Comparison of ENCODE assay signal across 31 cellular contexts in genomic region chrX:25059273-25059672, GRCh38. TPM values are rescaled to one million over a fixed set of nuclear protein-coding genes. Genes with fewer than 3 reads are reported as not detected.
"Had no signal": no experiment of that assay in that cellular context is flagged by ENCODE, and none has a peak within 500 bp of the region (broad histone marks: within the 10 kb centered on the region; RNA-seq: fewer than 3 reads in every experiment).

No MANE protein-coding gene starts in this region.

- ATAC-seq: stimulated activated effector memory CD8-positive, alpha-beta T cell treated with anti-CD3 and anti-CD28 coated beads, Interleukin-12 subunit alpha, Interleukin-12 subunit beta, amount 100 ng/mL, for 72 hours; stimulated activated memory B cell treated with anti-CD40 and anti-IgM and Interleukin-4, amounts not matched to agents 10 μg/mL and 1 μg/mL and 100 μg/mL, for 72 hours; stimulated activated naive B cell treated with anti-CD40 and anti-IgM and Interleukin-4, amounts not matched to agents 10 μg/mL and 1 μg/mL and 100 μg/mL, for 72 hours; stimulated activated naive CD8-positive, alpha-beta T cell treated with anti-CD3 and anti-CD28 coated beads, Interleukin-15, amount 100 ng/mL, for 72 hours; stimulated activated naive CD8-positive, alpha-beta T cell treated with anti-CD3 and anti-CD28 coated beads, Interleukin-15, Interleukin-2, amounts not matched to agents 100 U/mL and 50 U/mL, for 24 hours; upper lobe of right lung had no signal

- H3K27ac ChIP-seq: stomach, suprapubic skin, testis, thoracic aorta, thyroid gland, tibial artery, tibial nerve, transverse colon, upper lobe of left lung, upper lobe of right lung, uterus, vagina had no signal

- H3K36me3 ChIP-seq: stomach, suprapubic skin, thoracic aorta, thyroid gland, tibial artery, tibial nerve, transverse colon, upper lobe of left lung, upper lobe of right lung, uterus, vagina had no signal

- H3K4me3 ChIP-seq: stomach, suprapubic skin, testis, thoracic aorta, thyroid gland, tibial artery, tibial nerve, transverse colon, upper lobe of left lung, upper lobe of right lung, uterus, vagina had no signal

- H3K27me3 Mint-ChIP-seq: stimulated activated memory B cell treated with anti-CD40 and anti-IgM and Interleukin-4, amounts not matched to agents 10 μg/mL and 1 μg/mL and 100 μg/mL, for 72 hours; stimulated activated naive CD8-positive, alpha-beta T cell treated with anti-CD3 and anti-CD28 coated beads, Interleukin-15, amount 100 ng/mL, for 72 hours; stimulated activated naive CD8-positive, alpha-beta T cell treated with anti-CD3 and anti-CD28 coated beads, Interleukin-15, Interleukin-2, amounts not matched to agents 100 ng/mL and 50 ng/mL, for 24 hours; type B pancreatic cell had no signal

- H3K4me1 ChIP-seq: stomach, suprapubic skin, testis, thyroid gland, tibial artery, tibial nerve, transverse colon, upper lobe of left lung, upper lobe of right lung, uterus, vagina had no signal

- H3K9me3 Mint-ChIP-seq: stimulated activated effector memory CD8-positive, alpha-beta T cell treated with anti-CD3 and anti-CD28 coated beads, Interleukin-12 subunit alpha, Interleukin-12 subunit beta, amount 100 ng/mL, for 72 hours; stimulated activated memory B cell treated with anti-CD40 and anti-IgM and Interleukin-4, amounts not matched to agents 10 μg/mL and 1 μg/mL and 100 μg/mL, for 72 hours; stimulated activated naive CD8-positive, alpha-beta T cell treated with anti-CD3 and anti-CD28 coated beads, Interleukin-15, amount 100 ng/mL, for 72 hours; stimulated activated naive CD8-positive, alpha-beta T cell treated with anti-CD3 and anti-CD28 coated beads, Interleukin-15, Interleukin-2, amounts not matched to agents 100 ng/mL and 50 ng/mL, for 24 hours; type B pancreatic cell had no signal

- H3K4me3 Mint-ChIP-seq: stimulated activated effector memory CD8-positive, alpha-beta T cell treated with anti-CD3 and anti-CD28 coated beads, Interleukin-12 subunit alpha, Interleukin-12 subunit beta, amount 100 ng/mL, for 72 hours; stimulated activated memory B cell treated with anti-CD40 and anti-IgM and Interleukin-4, amounts not matched to agents 10 μg/mL and 1 μg/mL and 100 μg/mL, for 72 hours; stimulated activated naive B cell treated with anti-CD40 and anti-IgM and Interleukin-4, amounts not matched to agents 10 μg/mL and 1 μg/mL and 100 μg/mL, for 72 hours; stimulated activated naive CD8-positive, alpha-beta T cell treated with anti-CD3 and anti-CD28 coated beads, Interleukin-15, amount 100 ng/mL, for 72 hours; stimulated activated naive CD8-positive, alpha-beta T cell treated with anti-CD3 and anti-CD28 coated beads, Interleukin-15, Interleukin-2, amounts not matched to agents 100 ng/mL and 50 ng/mL, for 24 hours; type B pancreatic cell had no signal

- H3K9me3 ChIP-seq: suprapubic skin, testis, thoracic aorta, thyroid gland, transverse colon, upper lobe of left lung, upper lobe of right lung, uterus, vagina had no signal

- DNase-seq: stimulated activated CD4-positive, alpha-beta T cell treated with anti-CD3 and anti-CD28 coated beads, Interleukin-2, amount 100 ng/mL, for 48 hours; stimulated activated CD4-positive, alpha-beta T cell treated with anti-CD3 and anti-CD28 coated beads, Interleukin-4, amount 100 ng/mL, for 1 hour; stimulated activated CD4-positive, alpha-beta T cell treated with anti-CD3 and anti-CD28 coated beads, Interleukin-4, amount 100 ng/mL, for 24 hours; stimulated activated CD4-positive, alpha-beta T cell treated with anti-CD3 and anti-CD28 coated beads, Interleukin-4, amount 100 ng/mL, for 4 hours; stimulated activated CD8-positive, alpha-beta memory T cell treated with anti-CD3 and anti-CD28 coated beads, Interleukin-4, amount 100 ng/mL, for 48 hours; stimulated activated naive B cell treated with anti-CD40 and anti-IgM and Interleukin-4, amounts not matched to agents 10 μg/mL and 1 μg/mL and 100 μg/mL, for 72 hours; stimulated activated naive CD4-positive, alpha-beta T cell; stimulated activated naive CD4-positive, alpha-beta T cell treated with Interleukin-2 at 50 U/mL for 16 hours; stimulated activated naive CD8-positive, alpha-beta T cell treated with anti-CD3 and anti-CD28 coated beads, Interleukin-15, amount 100 ng/mL, for 72 hours; stimulated activated naive CD8-positive, alpha-beta T cell treated with anti-CD3 and anti-CD28 coated beads, Interleukin-15, Interleukin-2, amounts not matched to agents 100 U/mL and 50 U/mL, for 24 hours; stomach; substantia nigra; testis; thyroid gland; tibial artery; transverse colon; trophoblast cell; upper lobe of left lung; upper lobe of right lung; uterus had no signal

- H3K4me1 Mint-ChIP-seq: stimulated activated effector memory CD8-positive, alpha-beta T cell treated with anti-CD3 and anti-CD28 coated beads, Interleukin-12 subunit alpha, Interleukin-12 subunit beta, amount 100 ng/mL, for 72 hours; stimulated activated memory B cell treated with anti-CD40 and anti-IgM and Interleukin-4, amounts not matched to agents 10 μg/mL and 1 μg/mL and 100 μg/mL, for 72 hours; stimulated activated naive B cell treated with anti-CD40 and anti-IgM and Interleukin-4, amounts not matched to agents 10 μg/mL and 1 μg/mL and 100 μg/mL, for 72 hours; stimulated activated naive CD8-positive, alpha-beta T cell treated with anti-CD3 and anti-CD28 coated beads, Interleukin-15, amount 100 ng/mL, for 72 hours had no signal

- H3K36me3 Mint-ChIP-seq: stimulated activated effector memory CD8-positive, alpha-beta T cell treated with anti-CD3 and anti-CD28 coated beads, Interleukin-12 subunit alpha, Interleukin-12 subunit beta, amount 100 ng/mL, for 72 hours; stimulated activated memory B cell treated with anti-CD40 and anti-IgM and Interleukin-4, amounts not matched to agents 10 μg/mL and 1 μg/mL and 100 μg/mL, for 72 hours; stimulated activated naive B cell treated with anti-CD40 and anti-IgM and Interleukin-4, amounts not matched to agents 10 μg/mL and 1 μg/mL and 100 μg/mL, for 72 hours; type B pancreatic cell had no signal

- H3K27ac Mint-ChIP-seq: stimulated activated effector memory CD8-positive, alpha-beta T cell treated with anti-CD3 and anti-CD28 coated beads, Interleukin-12 subunit alpha, Interleukin-12 subunit beta, amount 100 ng/mL, for 72 hours; stimulated activated memory B cell treated with anti-CD40 and anti-IgM and Interleukin-4, amounts not matched to agents 10 μg/mL and 1 μg/mL and 100 μg/mL, for 72 hours; stimulated activated naive B cell treated with anti-CD40 and anti-IgM and Interleukin-4, amounts not matched to agents 10 μg/mL and 1 μg/mL and 100 μg/mL, for 72 hours; stimulated activated naive CD8-positive, alpha-beta T cell treated with anti-CD3 and anti-CD28 coated beads, Interleukin-15, amount 100 ng/mL, for 72 hours; stimulated activated naive CD8-positive, alpha-beta T cell treated with anti-CD3 and anti-CD28 coated beads, Interleukin-15, Interleukin-2, amounts not matched to agents 100 ng/mL and 50 ng/mL, for 24 hours; type B pancreatic cell had no signal

- H3K27me3 ChIP-seq: suprapubic skin, testis, thyroid gland, tibial artery, tibial nerve, transverse colon, upper lobe of left lung, upper lobe of right lung, uterus, vagina had no signal

RNA-seq across cellular contexts. Expression of gene ARX, which starts 43.5 kb away (rescaled TPM):
- total RNA-seq: subcutaneous adipose tissue, thoracic aorta, tibial nerve, transverse colon, upper lobe of right lung, ureter, urinary bladder, vagina had no signal
- polyA plus RNA-seq: urinary bladder had no signal
